ENCODE assay signal across 17 cellular contexts in genomic region chr15:100944237-100944875, GRCh38. TPM values are rescaled to one million over a fixed set of nuclear protein-coding genes. Genes with fewer than 3 reads are reported as not detected.
DNase-seq lines count a peak whose midpoint lies in the region; ATAC-seq and TF ChIP-seq lines count a peak whose summit lies in the region.
"Had no signal": no experiment of that assay in that cellular context is flagged by ENCODE, and none has a peak within 500 bp of the region (broad histone marks: within the 10 kb centered on the region; RNA-seq: fewer than 3 reads in every experiment).

No MANE protein-coding gene starts in this region.

- no peak overlapping the region for H3K4me3 ChIP-seq in AG04450 (ENCODE audit: low read depth, low read length)
- H3K4me3 ChIP-seq in dorsolateral prefrontal cortex = no peak overlapping the region
- H3K4me3 ChIP-seq: ascending aorta, upper lobe of right lung had no signal

- H3K9me3 ChIP-seq in AG04450 (ENCODE audit: control insufficient read depth, insufficient read depth, low read length) = no peaks in the 10 kb centered on the region
- H3K9me3 ChIP-seq: ascending aorta, upper lobe of right lung had no signal

- H3K27me3 ChIP-seq in AG04450 (ENCODE audit: control insufficient read depth, insufficient read depth, low read length) (no peaks in the 10 kb centered on the region), dorsolateral prefrontal cortex (peaks cover 0 to 8% (median 0%) of the 10 kb centered on the region in 45 donors), foreskin keratinocyte (no peaks in the 10 kb centered on the region)
- H3K27me3 ChIP-seq: ascending aorta, heart left ventricle, upper lobe of right lung had no signal

- no peak for DNase-seq in AG04450 (ENCODE audit: low read depth, low spot score)
- no peak for DNase-seq in dorsolateral prefrontal cortex
- no peak for DNase-seq in foreskin keratinocyte
- no peak for DNase-seq in activated CD4-positive, alpha-beta T cell treated with anti-CD3 and anti-CD28 coated beads, Interleukin-2, amount 50 U/mL, for 4 hours
- no peak for DNase-seq in GM20000 (ENCODE audit: low spot score)
- DNase-seq: activated CD4-positive, alpha-beta T cell treated with anti-CD3 and anti-CD28 coated beads for 36 hours; effector CD4-positive, alpha-beta T cell; heart left ventricle; naive thymus-derived CD4-positive, alpha-beta T cell; NCI-H1048; stimulated activated CD8-positive, alpha-beta memory T cell treated with anti-CD3 and anti-CD28 coated beads, Interleukin-4, amount 100 ng/mL, for 48 hours; T-helper 1 cell; upper lobe of right lung had no signal

- CTCF ChIA-PET in AG04450 (lab: Charles Lee) = interaction anchor here (0.9 to 3.9 kb wide), 7 partner anchors 26 to 314 kb away, joined by 3 to 21 read pairs (median 5); partner anchors contain the start of gene LRRK1

- POLR2A ChIA-PET in AG04450 (lab: Yijun Ruan, JAX) = interaction anchor here (0.7 kb wide), 1 partner anchor 24 kb away, joined by 4 read pairs; no protein-coding TSS in a partner anchor

- H3K4me1 ChIP-seq in foreskin keratinocyte = no peaks in the 10 kb centered on the region
- H3K4me1 ChIP-seq: ascending aorta, upper lobe of right lung had no signal

- H3K27ac ChIP-seq in AG04450 (ENCODE audit: low read depth, low read length) (peak overlapping the region; percentile 39), dorsolateral prefrontal cortex (peak overlapping the region in 52 of 59 donors; percentile 2 to 79 (median 55)), foreskin keratinocyte (no peak overlapping the region)
- H3K27ac ChIP-seq: ascending aorta, upper lobe of right lung had no signal

- peak; percentile 43 for ATAC-seq in GM19035 (IDR thresholded peaks at IDR 0.05; ENCODE audit: unreplicated experiment)
- peak; percentile 54 for ATAC-seq in HG02798 (IDR thresholded peaks at IDR 0.05; ENCODE audit: poor library complexity, unreplicated experiment)
- no peak for ATAC-seq in foreskin keratinocyte
- ATAC-seq in HG02884 (IDR thresholded peaks at IDR 0.05; ENCODE audit: unreplicated experiment) = no peak
- ATAC-seq: activated CD4-positive, alpha-beta T cell treated with anti-CD3 and anti-CD28 coated beads for 36 hours; heart left ventricle; naive thymus-derived CD4-positive, alpha-beta T cell; upper lobe of right lung had no signal

- intact Hi-C loops in dorsolateral prefrontal cortex (cut with DNase I) = no loop called here

- TF ChIP-seq CTCF in AG04450 (IDR thresholded peaks at IDR 0.05; ENCODE audit: low read depth, low read length) = no peak
- no peak for TF ChIP-seq CTCF in dorsolateral prefrontal cortex (IDR thresholded peaks at IDR 0.05 in 54 of 56, conservative IDR thresholded peaks at IDR 0.05 in 2 of 56; ENCODE audit: low read depth in 1 of 56, partially characterized antibody in 56 of 56)
- no peak for TF ChIP-seq CTCF in foreskin keratinocyte (conservative IDR thresholded peaks at IDR 0.05)
- TF ChIP-seq CTCF in GM20000 (IDR thresholded peaks at IDR 0.05; ENCODE audit: extremely low read depth, missing control alignments) = no peak

RNA-seq across cellular contexts. Expression of gene LRRK1, which starts 25.2 kb away (rescaled TPM):
- polyA plus RNA-seq in AG04450 (2011; rRNA removed) = 5.6 and 6.4 TPM in 2 replicates
- 12.2 and 17.3 TPM in 2 replicates for polyA minus RNA-seq in AG04450 (2011; rRNA and poly(A)+ RNA removed)
- 10 to 100 TPM; 18.9 to 73.5 (median 38.2) TPM for total RNA-seq in dorsolateral prefrontal cortex
- total RNA-seq in foreskin keratinocyte = 13.5 and 13.7 TPM in 2 replicates
- 6.8 and 6.9 TPM in 2 replicates for polyA plus RNA-seq in foreskin keratinocyte
- polyA plus RNA-seq: naive thymus-derived CD4-positive, alpha-beta T cell had no signal

Comparison
In these comparisons a context has a peak if more than half of its experiments do, and no peak if none do; other contexts are left out.
1. ATAC-seq: peak in GM19035 (single experiment) and HG02798 (single experiment); none in foreskin keratinocyte (single experiment) and HG02884 (single experiment).